In genomic region chr10:85645851-85646250, GRCh38 we compare ENCODE assay signal across 16 cellular contexts.
"Had no signal": no experiment of that assay in that cellular context is flagged by ENCODE, and none has a peak within 500 bp of the region (broad histone marks: within the 10 kb centered on the region; RNA-seq: fewer than 3 reads in every experiment).

No MANE protein-coding gene starts in this region.

- H3K4me3 ChIP-seq: adrenal gland, MG63, Peyer's patch had no signal

- H3K27me3 ChIP-seq: adrenal gland, MG63, Peyer's patch had no signal

- H3K36me3 ChIP-seq: adrenal gland, MG63, Peyer's patch had no signal

- H3K27ac ChIP-seq: adrenal gland, Peyer's patch had no signal

- H3K9me3 ChIP-seq: adrenal gland, MG63, Peyer's patch had no signal

- ATAC-seq: activated CD4-positive, CD25-positive, alpha-beta regulatory T cell treated with anti-CD3 and anti-CD28 coated beads, Interleukin-2, amount 50 U/mL, for 24 hours; activated CD8-positive, alpha-beta T cell treated with anti-CD3 and anti-CD28 coated beads for 36 hours had no signal

- DNase-seq: activated CD4-positive, alpha-beta T cell treated with anti-CD3 and anti-CD28 coated beads for 4 hours; activated CD8-positive, alpha-beta memory T cell treated with anti-CD3 and anti-CD28 coated beads, Interleukin-2, amount 50 U/mL, for 48 hours; activated CD8-positive, alpha-beta T cell treated with anti-CD3 and anti-CD28 coated beads for 36 hours; activated naive CD4-positive, alpha-beta T cell treated with anti-CD3 and anti-CD28 coated beads, Interleukin-2, amount 50 U/mL, for 16 hours; activated naive CD8-positive, alpha-beta T cell treated with anti-CD3 and anti-CD28 coated beads, Interleukin-2, amount 10 ng/mL, durations not matched to agents 7 days and 5 days; activated T-cell treated with anti-CD3 and anti-CD28 coated beads, Interleukin-2, amount 50 U/mL, for 1 hour; MV-4-11; NCI-H1417 treated with DMSO at 0.1 percent for 48 hours; NCI-H1694; NK-92 treated with Interleukin-12 subunit alpha and Interleukin-12 subunit beta, amount 100 ng/mL, for 24 hours; OCI-M1; Peyer's patch; SHP77 treated with DMSO at 0.1 percent for 48 hours had no signal
